In the genomic region with DNA sequence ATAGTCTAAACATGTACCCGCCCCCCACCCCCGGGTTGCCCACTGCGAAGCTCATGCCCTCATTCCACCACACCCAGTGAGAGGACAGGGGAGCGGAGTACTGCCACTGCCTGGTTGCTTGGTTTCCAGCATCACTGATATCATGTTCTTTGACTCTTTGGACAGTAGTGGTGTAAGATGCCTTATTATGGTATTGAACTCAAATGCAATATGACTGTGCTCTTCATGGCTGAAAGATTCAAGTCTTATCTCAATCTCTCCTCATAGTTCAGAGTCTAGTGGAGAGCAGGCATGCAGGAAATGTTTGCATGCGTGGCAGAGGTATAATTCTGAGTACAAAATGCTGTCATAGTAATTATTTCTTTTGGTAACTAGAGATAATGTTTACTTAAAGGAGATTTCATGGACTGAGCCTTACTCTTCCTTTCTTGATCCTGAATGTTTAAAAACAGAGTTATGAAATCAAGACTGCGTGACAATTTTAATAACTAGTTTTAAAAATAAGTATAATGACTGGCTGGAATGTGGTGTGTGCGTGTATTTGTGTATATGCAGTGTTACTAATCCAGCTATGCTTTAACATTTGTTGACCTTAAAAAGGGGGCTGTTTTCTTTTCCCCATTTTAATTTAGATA, we compare ENCODE assay signal across 2 cellular contexts. TPM values are rescaled to one million over a fixed set of nuclear protein-coding genes. Genes with fewer than 3 reads are reported as not detected.
"Had no signal": no experiment of that assay in that cellular context is flagged by ENCODE, and none has a peak within 500 bp of the region (broad histone marks: within the 10 kb centered on the region; RNA-seq: fewer than 3 reads in every experiment).

No MANE protein-coding gene starts in this region.

RNA-seq across cellular contexts. Expression of gene REP15, which starts 55.6 kb away (rescaled TPM):
- total RNA-seq: naive thymus-derived CD8-positive, alpha-beta T cell had no signal
- polyA plus RNA-seq: cardiac muscle cell; naive thymus-derived CD8-positive, alpha-beta T cell had no signal
